8 cellular contexts compared by ENCODE assay signal in genomic region chrX:110003167-110004156, GRCh38. TPM values are rescaled to one million over a fixed set of nuclear protein-coding genes. Genes with fewer than 3 reads are reported as not detected.
DNase-seq lines count a peak whose midpoint lies in the region; ATAC-seq, FAIRE-seq and TF ChIP-seq lines count a peak whose summit lies in the region.

No MANE protein-coding gene starts in this region.

- peak overlapping the region; percentile 89 to 97 for H3K27ac Mint-ChIP-seq in stimulated activated naive CD8-positive, alpha-beta T cell treated with anti-CD3 and anti-CD28 coated beads, Interleukin-15, amount 100 ng/mL, for 72 hours

- H3K4me2 ChIP-seq in keratinocyte (ENCODE audit: control insufficient read depth, extremely low read depth, insufficient read depth, low read depth, low read length): peak overlapping the region; percentile 62

- H3K4me1 ChIP-seq in ACC112 (ENCODE audit: control insufficient read depth, insufficient read depth, low read length, unreplicated experiment) (peaks cover 17% of the 10 kb centered on the region), keratinocyte (ENCODE audit: control insufficient read depth, extremely low read depth, insufficient read depth, low read length) (peaks cover 23% of the 10 kb centered on the region)

- TF ChIP-seq CTCF in astrocyte of the spinal cord (IDR thresholded peaks at IDR 0.05; ENCODE audit: low read depth, low read length): no peak
- no peak for TF ChIP-seq CTCF in keratinocyte (optimal IDR thresholded peaks at IDR 0.05 in 1 of 3, IDR thresholded peaks at IDR 0.05 in 1 of 3, conservative IDR thresholded peaks at IDR 0.05 in 1 of 3; ENCODE audit: extremely low read depth in 1 of 3, insufficient read depth in 2 of 3, low read length in 3 of 3)

- H3K36me3 ChIP-seq in ACC112 (ENCODE audit: insufficient read depth, low read length) (no peaks in the 10 kb centered on the region), keratinocyte (ENCODE audit: control insufficient read depth in 2 of 2, extremely low read depth in 1 of 2, insufficient read depth in 2 of 2, low read length in 2 of 2) (no peaks in the 10 kb centered on the region)

- H3K79me2 ChIP-seq in ACC112 (ENCODE audit: control insufficient read depth, insufficient read depth, low read length, unreplicated experiment) (peaks cover 18% of the 10 kb centered on the region), keratinocyte (ENCODE audit: control insufficient read depth, insufficient read depth, low read length) (no peaks in the 10 kb centered on the region)

- no peaks in the 10 kb centered on the region for H3K9me3 ChIP-seq in keratinocyte (ENCODE audit: control insufficient read depth, low read depth, low read length)

- DNase-seq in NCI-H146 treated with DMSO at 0.1 percent for 48 hours (lab: John Stamatoyannopoulos, UW; ENCODE audit: unreplicated experiment): peak; percentile 42
- no peak for DNase-seq in astrocyte of the spinal cord (ENCODE audit: low read depth, low spot score)
- no peak for DNase-seq in keratinocyte (ENCODE audit: low read depth, low spot score)
- peak; percentile 5 to 27 for DNase-seq in stimulated activated naive CD8-positive, alpha-beta T cell treated with anti-CD3 and anti-CD28 coated beads, Interleukin-15, amount 100 ng/mL, for 72 hours
- no peak for DNase-seq in amniotic stem cell (lab: John Stamatoyannopoulos, UW)
- no peak for DNase-seq in NCI-H187 treated with DMSO at 0.1 percent for 48 hours (lab: John Stamatoyannopoulos, UW)

- dilution Hi-C loops in keratinocyte (cut with MboI; ENCODE audit: extremely low pct_ligation_motif_present, low sequenced_read_pairs): no loop called here

- no peaks in the 10 kb centered on the region for H4K20me1 ChIP-seq in keratinocyte (ENCODE audit: control insufficient read depth, extremely low read depth, insufficient read depth, low read length)

- peak overlapping the region; percentile 80 for H3K9ac ChIP-seq in keratinocyte (ENCODE audit: control insufficient read depth, extremely low read depth, insufficient read depth, low read length)

- no peaks in the 10 kb centered on the region for H3K27me3 Mint-ChIP-seq in stimulated activated naive CD8-positive, alpha-beta T cell treated with anti-CD3 and anti-CD28 coated beads, Interleukin-15, amount 100 ng/mL, for 72 hours

- H3K9me3 Mint-ChIP-seq in stimulated activated naive CD8-positive, alpha-beta T cell treated with anti-CD3 and anti-CD28 coated beads, Interleukin-15, amount 100 ng/mL, for 72 hours: no peaks in the 10 kb centered on the region

- no peaks in the 10 kb centered on the region for H3K27me3 ChIP-seq in ACC112 (ENCODE audit: insufficient read depth, low read length)
- no peaks in the 10 kb centered on the region for H3K27me3 ChIP-seq in keratinocyte (ENCODE audit: control insufficient read depth, extremely low read depth, insufficient read depth, low read length)

- H3K4me3 Mint-ChIP-seq in stimulated activated naive CD8-positive, alpha-beta T cell treated with anti-CD3 and anti-CD28 coated beads, Interleukin-15, amount 100 ng/mL, for 72 hours: peak overlapping the region; percentile 93 to 97

- H2AFZ ChIP-seq in ACC112 (ENCODE audit: low read length, unreplicated experiment) (peak overlapping the region; percentile 85), keratinocyte (ENCODE audit: control insufficient read depth, low read length) (peak overlapping the region; percentile 40)

- H3K4me1 Mint-ChIP-seq in stimulated activated naive CD8-positive, alpha-beta T cell treated with anti-CD3 and anti-CD28 coated beads, Interleukin-15, amount 100 ng/mL, for 72 hours: peaks cover 48% of the 10 kb centered on the region

- H3K4me3 ChIP-seq in ACC112 (ENCODE audit: low read depth, low read length) (peak overlapping the region; percentile 93), astrocyte of the spinal cord (ENCODE audit: low read depth, low read length) (peak overlapping the region; percentile 62), keratinocyte (ENCODE audit: control insufficient read depth in 2 of 3, extremely low read depth in 1 of 3, insufficient read depth in 2 of 3, low read depth in 1 of 3, low read length in 3 of 3) (peak overlapping the region; percentile 45 to 61 (median 55))

- H3K27ac ChIP-seq in ACC112 (ENCODE audit: low read depth, low read length) (no peak overlapping the region), keratinocyte (ENCODE audit: control insufficient read depth, insufficient read depth, low read length) (peak overlapping the region; percentile 65)

- in situ Hi-C loops in astrocyte of the spinal cord (cut with HindIII; ENCODE audit: low sequenced_read_pairs): no loop called here

- no peak for FAIRE-seq in keratinocyte (lab: Jason Lieb, UNC)

- H3K9me1 ChIP-seq in keratinocyte (ENCODE audit: control insufficient read depth, extremely low read depth, insufficient read depth, low read length): no peaks in the 10 kb centered on the region

- peak; percentile 18 for ATAC-seq in GM18867 (IDR thresholded peaks at IDR 0.05; ENCODE audit: unreplicated experiment)
- peak; percentile 44 for ATAC-seq in stimulated activated naive CD8-positive, alpha-beta T cell treated with anti-CD3 and anti-CD28 coated beads, Interleukin-15, amount 100 ng/mL, for 72 hours

RNA-seq across cellular contexts. Expression of gene TMEM164, which starts 0.5 kb away (rescaled TPM):
- polyA plus RNA-seq in keratinocyte: 15.1 to 21.7 TPM (median 15.3 TPM) in 3 replicates
- polyA plus RNA-seq in keratinocyte (2011; ENCODE audit: low read depth): 3.3 TPM
- polyA plus RNA-seq in keratinocyte (2011; cell fraction: cytosol; rRNA removed): 15.8 and 17.1 TPM in 2 replicates
- 27.3 and 28.8 TPM in 2 replicates for polyA plus RNA-seq in keratinocyte (2011; cell fraction: nucleus; rRNA removed)
- 11.7 and 17.9 TPM in 2 replicates for polyA plus RNA-seq in keratinocyte (2012; ENCODE audit: low replicate concordance)
- polyA minus RNA-seq in keratinocyte: 30.2 to 34.8 TPM (median 32.6 TPM) in 3 replicates
- 21.9 TPM for polyA minus RNA-seq in keratinocyte (2011; cell fraction: cytosol; rRNA and poly(A)+ RNA removed)
- polyA minus RNA-seq in keratinocyte (2011; cell fraction: nucleus; rRNA and poly(A)+ RNA removed): 18.9 and 29.3 TPM in 2 replicates

Comparison
In these comparisons a context has a peak if more than half of its experiments do, and no peak if none do; other contexts are left out.
1. DNase-seq: peak in NCI-H146 treated with DMSO at 0.1 percent for 48 hours (single experiment) and stimulated activated naive CD8-positive, alpha-beta T cell treated with anti-CD3 and anti-CD28 coated beads, Interleukin-15, amount 100 ng/mL, for 72 hours (2 of 2); none in astrocyte of the spinal cord (single experiment), keratinocyte (single experiment), amniotic stem cell (single experiment) and NCI-H187 treated with DMSO at 0.1 percent for 48 hours (single experiment).
2. Peak in every context shown above with its lines, with median percentiles within 50 percentile points of each other: H3K4me3 ChIP-seq.